Comparison of ENCODE assay signal across 8 cellular contexts in the genomic region with DNA sequence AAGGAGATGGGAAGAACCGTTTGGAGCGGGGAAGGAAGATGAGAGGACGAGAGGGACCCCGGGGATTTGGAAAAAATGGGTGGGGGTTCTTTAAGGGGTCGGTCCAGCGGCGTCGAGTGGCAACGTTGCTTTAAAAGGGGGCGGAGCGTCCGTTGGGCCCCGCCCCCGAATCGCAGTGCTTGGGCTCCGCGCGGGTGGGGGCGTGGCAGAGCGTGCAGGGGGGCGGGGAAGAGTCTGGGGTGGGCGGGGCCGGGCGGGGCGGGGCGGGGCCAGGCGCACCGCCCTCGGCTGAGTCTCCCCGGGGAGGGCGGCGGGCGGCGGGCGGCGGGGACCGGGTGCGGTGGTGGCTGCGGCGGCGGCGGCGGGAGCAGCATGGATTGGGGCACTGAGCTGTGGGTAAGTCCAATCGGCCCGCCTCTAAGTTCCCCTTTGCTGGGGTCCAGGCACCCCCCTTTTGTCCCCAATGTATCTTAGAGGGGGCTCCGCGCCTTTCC. TPM values are rescaled to one million over a fixed set of nuclear protein-coding genes. Genes with fewer than 3 reads are reported as not detected.
DNase-seq lines count a peak whose midpoint lies in the region; ATAC-seq and TF ChIP-seq lines count a peak whose summit lies in the region.

A gene with protein sequence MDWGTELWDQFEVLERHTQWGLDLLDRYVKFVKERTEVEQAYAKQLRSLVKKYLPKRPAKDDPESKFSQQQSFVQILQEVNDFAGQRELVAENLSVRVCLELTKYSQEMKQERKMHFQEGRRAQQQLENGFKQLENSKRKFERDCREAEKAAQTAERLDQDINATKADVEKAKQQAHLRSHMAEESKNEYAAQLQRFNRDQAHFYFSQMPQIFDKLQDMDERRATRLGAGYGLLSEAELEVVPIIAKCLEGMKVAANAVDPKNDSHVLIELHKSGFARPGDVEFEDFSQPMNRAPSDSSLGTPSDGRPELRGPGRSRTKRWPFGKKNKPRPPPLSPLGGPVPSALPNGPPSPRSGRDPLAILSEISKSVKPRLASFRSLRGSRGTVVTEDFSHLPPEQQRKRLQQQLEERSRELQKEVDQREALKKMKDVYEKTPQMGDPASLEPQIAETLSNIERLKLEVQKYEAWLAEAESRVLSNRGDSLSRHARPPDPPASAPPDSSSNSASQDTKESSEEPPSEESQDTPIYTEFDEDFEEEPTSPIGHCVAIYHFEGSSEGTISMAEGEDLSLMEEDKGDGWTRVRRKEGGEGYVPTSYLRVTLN (plus strand): TSS at position 291 of the 494 bp plus-strand sequence. CDS start 82 bp downstream, at position 373.

- H3K4me1 ChIP-seq in ascending aorta = peaks cover 3 to 44% of the 10 kb centered on the region in 2 donors
- peaks cover 12% of the 10 kb centered on the region for H3K4me1 ChIP-seq in right cardiac atrium (ENCODE audit: control insufficient read depth, insufficient read depth, low read length)
- peaks cover 49% of the 10 kb centered on the region for H3K4me1 ChIP-seq in psoas muscle
- peaks cover 45% of the 10 kb centered on the region for H3K4me1 ChIP-seq in upper lobe of right lung

- WGBS in right cardiac atrium = under 1% methylated on average over 46 of the region's 47 CpGs
- 0% methylated on average over 26 to 47 of the region's 47 CpGs for WGBS in psoas muscle, 3 donors

- TF ChIP-seq CTCF in ascending aorta (IDR thresholded peaks at IDR 0.05) = no peak
- no peak for TF ChIP-seq CTCF in psoas muscle (IDR thresholded peaks at IDR 0.05)
- no peak for TF ChIP-seq CTCF in upper lobe of right lung (IDR thresholded peaks at IDR 0.05)

- H3K27me3 ChIP-seq in ascending aorta = no peaks in the 10 kb centered on the region
- no peaks in the 10 kb centered on the region for H3K27me3 ChIP-seq in right cardiac atrium (ENCODE audit: control insufficient read depth, insufficient read depth)
- no peaks in the 10 kb centered on the region for H3K27me3 ChIP-seq in psoas muscle (ENCODE audit: insufficient read depth in 3 of 3, low read length in 2 of 3)
- no peaks in the 10 kb centered on the region for H3K27me3 ChIP-seq in upper lobe of right lung

- DNase-seq in DMS153 (lab: John Stamatoyannopoulos, UW) (peak; percentile 25), M059J (ENCODE audit: low read depth) (peak; percentile 72), T-helper 22 cell (ENCODE audit: low read depth) (peak; percentile 74), ascending aorta (ENCODE audit: low spot score in 2 of 2) (peak; percentile 53 to 92), right cardiac atrium (peak; percentile 89 to 97 (median 96)), psoas muscle (peak; percentile 89 to 93), upper lobe of right lung (peak; percentile 91)

- no peak for TF ChIP-seq POLR2A in GM18505 (IDR thresholded peaks at IDR 0.05; ENCODE audit: borderline replicate concordance, extremely low read depth, insufficient read depth, insufficient read length)

- H3K4me3 ChIP-seq in ascending aorta = peak within 1 kb of the TSS; percentile 65 to 74
- peak within 1 kb of the TSS; percentile 88 for H3K4me3 ChIP-seq in right cardiac atrium (ENCODE audit: low read length)
- H3K4me3 ChIP-seq in psoas muscle = peak within 1 kb of the TSS; percentile 83
- H3K4me3 ChIP-seq in upper lobe of right lung = peak within 1 kb of the TSS; percentile 91

- H3K27ac ChIP-seq in ascending aorta = peak within 1 kb of the TSS; percentile 93 to 97
- H3K27ac ChIP-seq in right cardiac atrium (ENCODE audit: low read length) = peak within 1 kb of the TSS; percentile 99
- peak within 1 kb of the TSS; percentile 94 for H3K27ac ChIP-seq in psoas muscle
- H3K27ac ChIP-seq in upper lobe of right lung = peak within 1 kb of the TSS; percentile 84

- no peaks in the 10 kb centered on the region for H3K9me3 ChIP-seq in ascending aorta
- no peaks in the 10 kb centered on the region for H3K9me3 ChIP-seq in right cardiac atrium (ENCODE audit: control insufficient read depth, low read length)
- H3K9me3 ChIP-seq in psoas muscle = no peaks in the 10 kb centered on the region
- H3K9me3 ChIP-seq in upper lobe of right lung = no peaks in the 10 kb centered on the region

- ATAC-seq in right cardiac atrium (peak; percentile 25), psoas muscle (peak; percentile 48 to 60 (median 54)), upper lobe of right lung (peak; percentile 58), GM18505 (IDR thresholded peaks at IDR 0.05; ENCODE audit: unreplicated experiment) (no peak)

- peaks cover 7 to 12% of the 10 kb centered on the region in 2 donors for H3K36me3 ChIP-seq in ascending aorta
- peaks cover 4 to 28% of the 10 kb centered on the region in 2 donors for H3K36me3 ChIP-seq in psoas muscle (ENCODE audit: insufficient read depth in 1 of 2, low read depth in 1 of 2)
- H3K36me3 ChIP-seq in upper lobe of right lung = peaks cover 17% of the 10 kb centered on the region

- intact Hi-C loops in ascending aorta (cut with DNase I) = loop anchor here (2.0 to 10.0 kb wide), 6 partner anchors 222 to 1181 kb away; a partner anchor contains a TSS
- intact Hi-C loops in right cardiac atrium (cut with DNase I) = loop anchor here in 2 of 4 donors (2.0 to 10.0 kb wide), 2 partner anchors 123 to 125 kb away; no protein-coding TSS in a partner anchor
- intact Hi-C loops in psoas muscle (cut with DNase I) = loop anchor here in 1 of 2 donors (5.0 kb wide), 2 partner anchors 207 to 222 kb away; a partner anchor contains a TSS
- intact Hi-C loops in upper lobe of right lung (cut with DNase I) = no loop called here

RNA-seq across cellular contexts. Expression of the gene that starts here (rescaled TPM):
- total RNA-seq in M059J (2014; rRNA removed; shearing (Covaris generic)) = 21.5 and 34.3 TPM in 2 replicates
- total RNA-seq in ascending aorta = 109 TPM
- total RNA-seq in right cardiac atrium = 10 to 100 TPM; 68.8 to 89.5 (median 78.8) TPM
- polyA plus RNA-seq in right cardiac atrium = 92.6 TPM
- 100 to 1,000 TPM; 215 to 264 (median 223) TPM for total RNA-seq in psoas muscle
- 100 to 1,000 TPM; 104 to 297 (median 234) TPM for polyA plus RNA-seq in psoas muscle
- total RNA-seq in upper lobe of right lung = 88.1 TPM

Comparison
In these comparisons a context has a peak if more than half of its experiments do, and no peak if none do; other contexts are left out.
1. DNase-seq: peak in every context shown above with its lines; median percentile 96 in right cardiac atrium; 91 in psoas muscle; 91 in upper lobe of right lung; 74 in T-helper 22 cell; 72 in ascending aorta; 72 in M059J; 25 in DMS153.